ENCODE assay signal across 2 cellular contexts in genomic region chr6:38248500-38249234, GRCh38.
TF ChIP-seq lines count a peak whose summit lies in the region.

No MANE protein-coding gene starts in this region.

TF ChIP-seq in SK-N-SH treated with all-trans-retinoic acid at 6 μM for 48 hours, 23 proteins besides CTCF, POLR2A, EP300 and RAD21 (continued from another document):
- TF ChIP-seq GLIS3 (CRISPR knock-in tag; IDR thresholded peaks at IDR 0.05) = no peak
TF ChIP-seq in SK-N-SH treated with all-trans-retinoic acid at 6 μM for 48 hours: peak in this region for 1.

TF ChIP-seq in HepG2, 621 proteins besides CTCF, POLR2A, EP300 and RAD21 (continued from another document):
- TF ChIP-seq, protein P1, sequence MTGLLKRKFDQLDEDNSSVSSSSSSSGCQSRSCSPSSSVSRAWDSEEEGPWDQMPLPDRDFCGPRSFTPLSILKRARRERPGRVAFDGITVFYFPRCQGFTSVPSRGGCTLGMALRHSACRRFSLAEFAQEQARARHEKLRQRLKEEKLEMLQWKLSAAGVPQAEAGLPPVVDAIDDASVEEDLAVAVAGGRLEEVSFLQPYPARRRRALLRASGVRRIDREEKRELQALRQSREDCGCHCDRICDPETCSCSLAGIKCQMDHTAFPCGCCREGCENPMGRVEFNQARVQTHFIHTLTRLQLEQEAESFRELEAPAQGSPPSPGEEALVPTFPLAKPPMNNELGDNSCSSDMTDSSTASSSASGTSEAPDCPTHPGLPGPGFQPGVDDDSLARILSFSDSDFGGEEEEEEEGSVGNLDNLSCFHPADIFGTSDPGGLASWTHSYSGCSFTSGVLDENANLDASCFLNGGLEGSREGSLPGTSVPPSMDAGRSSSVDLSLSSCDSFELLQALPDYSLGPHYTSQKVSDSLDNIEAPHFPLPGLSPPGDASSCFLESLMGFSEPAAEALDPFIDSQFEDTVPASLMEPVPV (CRISPR knock-in tag; IDR thresholded peaks at IDR 0.05) = no peak
- TF ChIP-seq ATRX (CRISPR knock-in tag; IDR thresholded peaks at IDR 0.05; ENCODE audit: borderline replicate concordance) (no peak), ZBTB3 (CRISPR knock-in tag; IDR thresholded peaks at IDR 0.05; ENCODE audit: borderline replicate concordance, low read depth) (no peak), PAWR (CRISPR knock-in tag; IDR thresholded peaks at IDR 0.05; ENCODE audit: borderline replicate concordance) (no peak), ZNF788 (CRISPR knock-in tag; IDR thresholded peaks at IDR 0.05; ENCODE audit: borderline replicate concordance) (no peak), KDM5A (IDR thresholded peaks at IDR 0.05; ENCODE audit: borderline replicate concordance, low read length) (no peak), KAT8 (CRISPR knock-in tag; IDR thresholded peaks at IDR 0.05) (no peak), ZNF691 (CRISPR knock-in tag; IDR thresholded peaks at IDR 0.05; ENCODE audit: borderline replicate concordance, low read depth) (no peak), BATF2 (CRISPR knock-in tag; IDR thresholded peaks at IDR 0.05) (no peak)
- TF ChIP-seq, protein P2, sequence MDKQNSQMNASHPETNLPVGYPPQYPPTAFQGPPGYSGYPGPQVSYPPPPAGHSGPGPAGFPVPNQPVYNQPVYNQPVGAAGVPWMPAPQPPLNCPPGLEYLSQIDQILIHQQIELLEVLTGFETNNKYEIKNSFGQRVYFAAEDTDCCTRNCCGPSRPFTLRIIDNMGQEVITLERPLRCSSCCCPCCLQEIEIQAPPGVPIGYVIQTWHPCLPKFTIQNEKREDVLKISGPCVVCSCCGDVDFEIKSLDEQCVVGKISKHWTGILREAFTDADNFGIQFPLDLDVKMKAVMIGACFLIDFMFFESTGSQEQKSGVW (CRISPR knock-in tag; IDR thresholded peaks at IDR 0.05; ENCODE audit: borderline replicate concordance) = no peak
- TF ChIP-seq, protein P3, sequence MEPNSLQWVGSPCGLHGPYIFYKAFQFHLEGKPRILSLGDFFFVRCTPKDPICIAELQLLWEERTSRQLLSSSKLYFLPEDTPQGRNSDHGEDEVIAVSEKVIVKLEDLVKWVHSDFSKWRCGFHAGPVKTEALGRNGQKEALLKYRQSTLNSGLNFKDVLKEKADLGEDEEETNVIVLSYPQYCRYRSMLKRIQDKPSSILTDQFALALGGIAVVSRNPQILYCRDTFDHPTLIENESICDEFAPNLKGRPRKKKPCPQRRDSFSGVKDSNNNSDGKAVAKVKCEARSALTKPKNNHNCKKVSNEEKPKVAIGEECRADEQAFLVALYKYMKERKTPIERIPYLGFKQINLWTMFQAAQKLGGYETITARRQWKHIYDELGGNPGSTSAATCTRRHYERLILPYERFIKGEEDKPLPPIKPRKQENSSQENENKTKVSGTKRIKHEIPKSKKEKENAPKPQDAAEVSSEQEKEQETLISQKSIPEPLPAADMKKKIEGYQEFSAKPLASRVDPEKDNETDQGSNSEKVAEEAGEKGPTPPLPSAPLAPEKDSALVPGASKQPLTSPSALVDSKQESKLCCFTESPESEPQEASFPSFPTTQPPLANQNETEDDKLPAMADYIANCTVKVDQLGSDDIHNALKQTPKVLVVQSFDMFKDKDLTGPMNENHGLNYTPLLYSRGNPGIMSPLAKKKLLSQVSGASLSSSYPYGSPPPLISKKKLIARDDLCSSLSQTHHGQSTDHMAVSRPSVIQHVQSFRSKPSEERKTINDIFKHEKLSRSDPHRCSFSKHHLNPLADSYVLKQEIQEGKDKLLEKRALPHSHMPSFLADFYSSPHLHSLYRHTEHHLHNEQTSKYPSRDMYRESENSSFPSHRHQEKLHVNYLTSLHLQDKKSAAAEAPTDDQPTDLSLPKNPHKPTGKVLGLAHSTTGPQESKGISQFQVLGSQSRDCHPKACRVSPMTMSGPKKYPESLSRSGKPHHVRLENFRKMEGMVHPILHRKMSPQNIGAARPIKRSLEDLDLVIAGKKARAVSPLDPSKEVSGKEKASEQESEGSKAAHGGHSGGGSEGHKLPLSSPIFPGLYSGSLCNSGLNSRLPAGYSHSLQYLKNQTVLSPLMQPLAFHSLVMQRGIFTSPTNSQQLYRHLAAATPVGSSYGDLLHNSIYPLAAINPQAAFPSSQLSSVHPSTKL (CRISPR knock-in tag; IDR thresholded peaks at IDR 0.05) = no peak
